35 cellular contexts compared by ENCODE assay signal in the genomic region with DNA sequence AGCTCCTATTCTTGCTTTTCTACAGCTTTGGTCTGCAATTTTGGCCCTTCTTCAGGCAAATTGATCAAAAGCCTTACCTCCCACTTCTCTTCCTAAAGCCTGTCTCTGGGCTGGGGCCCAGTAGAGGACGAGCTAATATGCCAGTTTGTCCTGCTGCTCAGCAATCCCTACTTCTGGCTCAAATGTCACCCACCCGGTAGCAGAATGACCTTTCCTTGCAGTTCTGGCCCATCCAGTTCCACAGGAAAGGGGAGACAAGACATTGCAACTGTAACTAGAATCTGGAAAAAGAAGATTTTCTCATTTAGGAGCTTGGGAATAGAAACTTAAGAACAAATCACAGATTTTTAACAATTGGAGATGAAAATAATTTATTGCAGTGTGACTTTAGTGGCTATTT.
"Had no signal": no experiment of that assay in that cellular context is flagged by ENCODE, and none has a peak within 500 bp of the region (broad histone marks: within the 10 kb centered on the region; RNA-seq: fewer than 3 reads in every experiment).

No MANE protein-coding gene starts in this region.

- H3K36me3 Mint-ChIP-seq: activated CD4-positive, alpha-beta memory T cell treated with anti-CD3 and anti-CD28 coated beads for 36 hours had no signal

- ATAC-seq: activated CD8-positive, alpha-beta T cell treated with anti-CD3 and anti-CD28 coated beads for 36 hours; activated naive CD4-positive, alpha-beta T cell treated with anti-CD3 and anti-CD28 coated beads, Interleukin-2, amount 50 U/mL, for 72 hours; activated T-cell treated with anti-CD3 and anti-CD28 coated beads, Interleukin-2, amount 50 U/mL, for 4 hours; activated T-cell treated with anti-CD3 and anti-CD28 coated beads, Interleukin-2, amount 50 U/mL, for 72 hours; activated T-helper 17 cell treated with anti-CD3 and anti-CD28 coated beads, Interleukin-2, amount 50 U/mL, for 72 hours had no signal

- H3K27ac ChIP-seq: adrenal gland, ascending aorta, cardiac muscle cell, VCaP had no signal

- H3K4me3 Mint-ChIP-seq: activated B cell treated with CpG ODN at 0.5 μM for 24 hours; activated CD4-positive, alpha-beta memory T cell treated with anti-CD3 and anti-CD28 coated beads for 36 hours; activated CD4-positive, alpha-beta T cell treated with anti-CD3 and anti-CD28 coated beads, Interleukin-2, amount 10 ng/mL, durations not matched to agents 24 days and 14 days; activated CD8-positive, alpha-beta T cell treated with anti-CD3 and anti-CD28 coated beads for 36 hours; activated naive CD4-positive, alpha-beta T cell treated with anti-CD3 and anti-CD28 coated beads for 36 hours; activated naive CD8-positive, alpha-beta T cell treated with anti-CD3 and anti-CD28 coated beads for 36 hours; activated T-cell treated with anti-CD3 and anti-CD28 coated beads, Interleukin-2, amount 50 U/mL, for 4 hours; activated T-cell treated with anti-CD3 and anti-CD28 coated beads, Interleukin-2, amount 50 U/mL, for 72 hours; activated T-helper 1 cell treated with anti-CD3 and anti-CD28 coated beads, Interleukin-12 subunit alpha, Interleukin-12 subunit beta, Interleukin-2, Interleukin-4 antibody, amounts not matched to agents 30 ng/mL and 10 ng/mL and 1 ng/mL, durations not matched to agents 14 hours and 24 hours and 36 hours; activated T-helper 17 cell treated with anti-CD3 and anti-CD28 coated beads, Interleukin-2, amount 50 U/mL, for 72 hours; brain; central memory CD8-positive, alpha-beta T cell; T-helper 1 cell treated with Interleukin-12 subunit alpha and Interleukin-12 subunit beta and Interleukin-4 antibody, amounts not matched to agents 30 μg/mL and 1 μg/mL, for 36 hours; T-helper 2 cell treated with Interferon-gamma antibody and Interleukin-4, amounts not matched to agents 5 μg/mL and 100 μg/mL, for 36 hours had no signal

- H3K4me3 ChIP-seq: adrenal gland, ascending aorta, cardiac muscle cell had no signal

- H3K9me3 Mint-ChIP-seq: activated CD4-positive, alpha-beta T cell treated with anti-CD3 and anti-CD28 coated beads, Interleukin-2, amount 10 ng/mL, durations not matched to agents 24 days and 14 days; activated CD8-positive, alpha-beta T cell treated with anti-CD3 and anti-CD28 coated beads for 36 hours; activated T-helper 1 cell treated with anti-CD3 and anti-CD28 coated beads, Interleukin-12 subunit alpha, Interleukin-12 subunit beta, Interleukin-2, Interleukin-4 antibody, amounts not matched to agents 30 ng/mL and 10 ng/mL and 1 ng/mL, durations not matched to agents 14 hours and 24 hours and 36 hours; central memory CD8-positive, alpha-beta T cell; T-helper 1 cell treated with Interleukin-12 subunit alpha and Interleukin-12 subunit beta and Interleukin-4 antibody, amounts not matched to agents 30 μg/mL and 1 μg/mL, for 36 hours; T-helper 2 cell treated with Interferon-gamma antibody and Interleukin-4, amounts not matched to agents 5 μg/mL and 100 μg/mL, for 36 hours had no signal

- H3K4me1 Mint-ChIP-seq: activated B cell treated with CpG ODN at 0.5 μM for 24 hours; activated CD4-positive, alpha-beta T cell treated with anti-CD3 and anti-CD28 coated beads, Interleukin-2, amount 10 ng/mL, durations not matched to agents 24 days and 14 days; activated naive CD8-positive, alpha-beta T cell treated with anti-CD3 and anti-CD28 coated beads for 36 hours; activated T-helper 17 cell treated with anti-CD3 and anti-CD28 coated beads, Interleukin-2, amount 50 U/mL, for 72 hours; central memory CD8-positive, alpha-beta T cell had no signal

- H3K27me3 ChIP-seq: adrenal gland, ascending aorta, cardiac muscle cell had no signal

- H3K4me1 ChIP-seq: adrenal gland, ascending aorta had no signal

- DNase-seq: activated B cell treated with CpG ODN at 0.5 μM for 24 hours; activated CD4-positive, alpha-beta memory T cell treated with anti-CD3 and anti-CD28 coated beads for 36 hours; activated CD4-positive, alpha-beta T cell treated with anti-CD3 and anti-CD28 coated beads for 4 hours; activated CD4-positive, alpha-beta T cell treated with anti-CD3 and anti-CD28 coated beads, Interleukin-2, amount 10 ng/mL, durations not matched to agents 24 days and 14 days; activated CD4-positive, alpha-beta T cell treated with anti-CD3 and anti-CD28 coated beads, Interleukin-2, amount 50 U/mL, for 1 hour; activated CD4-positive, alpha-beta T cell treated with anti-CD3 and anti-CD28 coated beads, Interleukin-2, amount 50 U/mL, for 4 hours; activated CD4-positive, CD25-positive, alpha-beta regulatory T cell treated with anti-CD3 and anti-CD28 coated beads, Interleukin-2, amount 50 U/mL, for 72 hours; activated CD8-positive, alpha-beta memory T cell treated with anti-CD3 and anti-CD28 coated beads, Interleukin-2, amount 50 U/mL, for 4 hours; activated CD8-positive, alpha-beta T cell treated with anti-CD3 and anti-CD28 coated beads for 36 hours; activated effector memory CD4-positive, alpha-beta T cell treated with anti-CD3 and anti-CD28 coated beads, Interleukin-2, amount 50 U/mL, for 16 hours; activated gamma-delta T cell treated with Interleukin-2 at 50 U/mL for 16 hours; activated naive CD4-positive, alpha-beta T cell; activated naive CD4-positive, alpha-beta T cell treated with anti-CD3 and anti-CD28 coated beads for 36 hours; activated naive CD4-positive, alpha-beta T cell treated with anti-CD3 and anti-CD28 coated beads, Interleukin-2, amount 50 U/mL, for 16 hours; activated naive CD8-positive, alpha-beta T cell treated with anti-CD3 and anti-CD28 coated beads for 36 hours; activated T-cell treated with anti-CD3 and anti-CD28 coated beads for 4 hours; activated T-cell treated with anti-CD3 and anti-CD28 coated beads, Interleukin-2, amount 50 U/mL, for 1 hour; activated T-cell treated with anti-CD3 and anti-CD28 coated beads, Interleukin-2, amount 50 U/mL, for 4 hours; activated T-cell treated with anti-CD3 and anti-CD28 coated beads, Interleukin-2, amount 50 U/mL, for 72 hours; adrenal gland; amniotic stem cell; caudate nucleus; cerebellar nuclear complex; T-helper 2 cell; T-helper 9 cell had no signal

- H3K9me3 ChIP-seq: adrenal gland had no signal

- H3K36me3 ChIP-seq: adrenal gland, ascending aorta, cardiac muscle cell had no signal

- H3K27me3 Mint-ChIP-seq: activated CD8-positive, alpha-beta T cell treated with anti-CD3 and anti-CD28 coated beads for 36 hours; activated naive CD8-positive, alpha-beta T cell treated with anti-CD3 and anti-CD28 coated beads for 36 hours; brain had no signal

- H3K27ac Mint-ChIP-seq: activated B cell treated with CpG ODN at 0.5 μM for 24 hours; activated CD4-positive, alpha-beta memory T cell treated with anti-CD3 and anti-CD28 coated beads for 36 hours; activated CD4-positive, alpha-beta T cell treated with anti-CD3 and anti-CD28 coated beads, Interleukin-2, amount 10 ng/mL, durations not matched to agents 24 days and 14 days; activated CD8-positive, alpha-beta T cell treated with anti-CD3 and anti-CD28 coated beads for 36 hours; activated naive CD4-positive, alpha-beta T cell treated with anti-CD3 and anti-CD28 coated beads for 36 hours; activated naive CD4-positive, alpha-beta T cell treated with anti-CD3 and anti-CD28 coated beads, Interleukin-2, amount 50 U/mL, for 72 hours; activated naive CD8-positive, alpha-beta T cell treated with anti-CD3 and anti-CD28 coated beads for 36 hours; activated T-cell treated with anti-CD3 and anti-CD28 coated beads, Interleukin-2, amount 50 U/mL, for 72 hours; activated T-helper 1 cell treated with anti-CD3 and anti-CD28 coated beads, Interleukin-12 subunit alpha, Interleukin-12 subunit beta, Interleukin-2, Interleukin-4 antibody, amounts not matched to agents 30 ng/mL and 10 ng/mL and 1 ng/mL, durations not matched to agents 14 hours and 24 hours and 36 hours; activated T-helper 17 cell treated with anti-CD3 and anti-CD28 coated beads, Interleukin-2, amount 50 U/mL, for 72 hours; T-helper 1 cell treated with Interleukin-12 subunit alpha and Interleukin-12 subunit beta and Interleukin-4 antibody, amounts not matched to agents 30 μg/mL and 1 μg/mL, for 36 hours; T-helper 2 cell treated with Interferon-gamma antibody and Interleukin-4, amounts not matched to agents 5 μg/mL and 100 μg/mL, for 36 hours had no signal
